Comparison of ENCODE assay signal across 9 cellular contexts in the genomic region with DNA sequence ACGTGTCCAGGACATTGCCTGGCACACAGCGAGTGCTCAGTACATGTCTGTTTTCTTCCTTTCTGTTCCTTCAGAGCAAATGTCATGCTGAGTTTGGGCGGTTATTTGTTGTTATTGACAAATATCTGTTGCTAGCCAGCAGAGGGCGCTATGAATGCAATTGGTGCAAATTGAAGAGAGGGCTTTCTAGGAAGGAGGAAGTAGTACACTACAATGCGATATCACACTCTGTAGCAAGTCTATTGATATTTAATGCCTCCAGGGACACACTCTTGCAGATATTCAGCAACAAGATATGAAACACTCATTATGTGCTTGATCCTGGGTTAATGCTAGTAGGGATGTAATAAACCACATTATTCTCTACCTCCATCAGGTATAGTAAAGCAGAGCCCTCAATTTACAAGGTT.
DNase-seq lines count a peak whose midpoint lies in the region; ATAC-seq and TF ChIP-seq lines count a peak whose summit lies in the region.
"Had no signal": no experiment of that assay in that cellular context is flagged by ENCODE, and none has a peak within 500 bp of the region (broad histone marks: within the 10 kb centered on the region; RNA-seq: fewer than 3 reads in every experiment).

No MANE protein-coding gene starts in this region.

- CTCF ChIA-PET in CD4-positive, alpha-beta memory T cell (lab: Charles Lee; ENCODE audit: partially characterized antibody): no interaction called here

- H2AFZ ChIP-seq in mesenchymal stem cell (ENCODE audit: low read depth, low read length): no peak overlapping the region

- H3K9me3 Mint-ChIP-seq in CD4-positive, alpha-beta memory T cell: peaks cover 0 to 14% (median 3%) of the 10 kb centered on the region in 8 donors

- H3K4me1 Mint-ChIP-seq in CD4-positive, alpha-beta memory T cell: no peaks in the 10 kb centered on the region

- no peak overlapping the region for H3K23ac ChIP-seq in mesenchymal stem cell (ENCODE audit: low read length in 2 of 2)

- no peaks in the 10 kb centered on the region for H3K27me3 ChIP-seq in testis
- H3K27me3 ChIP-seq in CD4-positive, alpha-beta memory T cell (ENCODE audit: insufficient read depth, low read length): no peaks in the 10 kb centered on the region
- no peaks in the 10 kb centered on the region for H3K27me3 ChIP-seq in mesenchymal stem cell (ENCODE audit: control insufficient read depth in 1 of 2, insufficient read depth in 1 of 2, low read length in 2 of 2)

- H3K36me3 ChIP-seq in testis (ENCODE audit: low read depth, missing control alignments): no peaks in the 10 kb centered on the region
- H3K36me3 ChIP-seq in CD4-positive, alpha-beta memory T cell (ENCODE audit: insufficient read depth, low read length): no peaks in the 10 kb centered on the region
- H3K36me3 ChIP-seq in mesenchymal stem cell (ENCODE audit: control insufficient read depth in 1 of 2, insufficient read depth in 2 of 2, low read depth in 1 of 2, low read length in 2 of 2): no peaks in the 10 kb centered on the region

- intact Hi-C loops in testis (cut with DNase I; ENCODE audit: low total_unique reads): no loop called here
- intact Hi-C loops in CD4-positive, alpha-beta memory T cell (cut with micrococcal nuclease): no loop called here

- no peak overlapping the region for H3K4ac ChIP-seq in mesenchymal stem cell (ENCODE audit: low read depth in 1 of 2, low read length in 2 of 2)

- peaks cover 0 to 2% of the 10 kb centered on the region in 2 donors for H3K27me3 Mint-ChIP-seq in CD4-positive, alpha-beta memory T cell

- no peak overlapping the region for H3K27ac Mint-ChIP-seq in CD4-positive, alpha-beta memory T cell

- TF ChIP-seq CTCF in epithelial cell of proximal tubule (conservative IDR thresholded peaks at IDR 0.05; ENCODE audit: low read depth, low read length): peak; percentile 42
- TF ChIP-seq CTCF in testis (IDR thresholded peaks at IDR 0.05): peak; percentile 30 to 65 (median 33)

- H4K91ac ChIP-seq in mesenchymal stem cell (ENCODE audit: low read length): no peak overlapping the region

- no peak overlapping the region for H2AK5ac ChIP-seq in mesenchymal stem cell (ENCODE audit: low read length, severe bottlenecking)

- no peak for TF ChIP-seq POLR2A in testis (IDR thresholded peaks at IDR 0.05)

- ATAC-seq in GM18867 (IDR thresholded peaks at IDR 0.05; ENCODE audit: unreplicated experiment): peak; percentile 67

- no peak overlapping the region for H2BK12ac ChIP-seq in mesenchymal stem cell (ENCODE audit: low read length in 2 of 2)

- H3K4me3 Mint-ChIP-seq in CD4-positive, alpha-beta memory T cell: no peak overlapping the region

- no peak overlapping the region for H2BK120ac ChIP-seq in mesenchymal stem cell (ENCODE audit: low read depth, low read length)

- in situ Hi-C loops in Caki2 (cut with HindIII; ENCODE audit: low pct_unique_long_range_greater_than_20kb, low sequenced_read_pairs): no loop called here

- no peak overlapping the region for H3K14ac ChIP-seq in mesenchymal stem cell (ENCODE audit: low read length in 2 of 2)

- no peak overlapping the region for H2BK5ac ChIP-seq in mesenchymal stem cell (ENCODE audit: low read depth, low read length, poor library complexity, severe bottlenecking)

- no peaks in the 10 kb centered on the region for H3K36me3 Mint-ChIP-seq in CD4-positive, alpha-beta memory T cell

- DNase-seq in Caki2 (ENCODE audit: low read depth) (peak; percentile 16), NOMO-1 treated with dmso at 0.1 percent for 144 hours (lab: John Stamatoyannopoulos, UW; ENCODE audit: unreplicated experiment) (peak; percentile 28), epithelial cell of proximal tubule (ENCODE audit: low read depth) (no peak), testis (peak; percentile 55), mesenchymal stem cell (no peak)
- DNase-seq in Jurkat, Clone E6-1 (ENCODE audit: low read depth, low spot score): peak; percentile 60
- DNase-seq in CD4-positive, alpha-beta memory T cell: no peak

- H3K4me3 ChIP-seq in Jurkat, Clone E6-1 (ENCODE audit: low read length): no peak overlapping the region
- H3K4me3 ChIP-seq in epithelial cell of proximal tubule (ENCODE audit: low read depth, low read length): no peak overlapping the region
- no peak overlapping the region for H3K4me3 ChIP-seq in testis
- no peak overlapping the region for H3K4me3 ChIP-seq in CD4-positive, alpha-beta memory T cell (ENCODE audit: low read length in 2 of 2)
- H3K4me3 ChIP-seq in mesenchymal stem cell (ENCODE audit: insufficient read depth in 1 of 2, low read depth in 1 of 2, low read length in 2 of 2): no peak overlapping the region

- H3K79me1 ChIP-seq in mesenchymal stem cell (replicated peaks; ENCODE audit: low read length, poor library complexity, severe bottlenecking): no peaks in the 10 kb centered on the region

- POLR2A ChIA-PET in CD4-positive, alpha-beta memory T cell (lab: Charles Lee; ENCODE audit: partially characterized antibody): no interaction called here

- no peaks in the 10 kb centered on the region for H3K4me1 ChIP-seq in testis
- no peaks in the 10 kb centered on the region for H3K4me1 ChIP-seq in CD4-positive, alpha-beta memory T cell (ENCODE audit: insufficient read depth, low read length)
- H3K4me1 ChIP-seq in mesenchymal stem cell (ENCODE audit: control insufficient read depth, insufficient read depth, low read depth, low read length): no peaks in the 10 kb centered on the region

- no peak overlapping the region for H3K27ac ChIP-seq in testis
- no peak overlapping the region for H3K27ac ChIP-seq in CD4-positive, alpha-beta memory T cell (ENCODE audit: low read depth, low read length)
- no peak overlapping the region for H3K27ac ChIP-seq in mesenchymal stem cell (ENCODE audit: low read length, poor library complexity, severe bottlenecking)
- H3K27ac ChIP-seq: epithelial cell of prostate had no signal

- no peak overlapping the region for H4K8ac ChIP-seq in mesenchymal stem cell (ENCODE audit: low read length)

- WGBS in testis, 2 donors: 14 to 17% methylated on average over 5 of the region's 5 CpGs
- WGBS in mesenchymal stem cell: 6% methylated on average over 3 of the region's 5 CpGs

- H3K9me3 ChIP-seq in testis (no peaks in the 10 kb centered on the region), mesenchymal stem cell (ENCODE audit: control insufficient read depth, low read length) (peaks cover 2% of the 10 kb centered on the region)
- H3K9me3 ChIP-seq in CD4-positive, alpha-beta memory T cell (ENCODE audit: control insufficient read depth in 1 of 2, low read length in 2 of 2): no peaks in the 10 kb centered on the region

- no peak overlapping the region for H3K18ac ChIP-seq in mesenchymal stem cell (ENCODE audit: low read depth in 1 of 2, low read length in 2 of 2)

- H3K4me2 ChIP-seq in mesenchymal stem cell (ENCODE audit: low read length, poor library complexity, severe bottlenecking): no peak overlapping the region

- H2BK15ac ChIP-seq in mesenchymal stem cell (ENCODE audit: low read depth, poor library complexity, severe bottlenecking): no peak overlapping the region

- H3K9ac ChIP-seq in mesenchymal stem cell (ENCODE audit: low read length): no peak overlapping the region

Comparison
In these comparisons a context has a peak if more than half of its experiments do, and no peak if none do; other contexts are left out.
1. DNase-seq: peak in Caki2 (single experiment), Jurkat, Clone E6-1 (single experiment), NOMO-1 treated with dmso at 0.1 percent for 144 hours (single experiment) and testis (single experiment); none in epithelial cell of proximal tubule (single experiment), CD4-positive, alpha-beta memory T cell (0 of 5) and mesenchymal stem cell (single experiment).